Comparison of ENCODE assay signal across 2 cellular contexts in the genomic region with DNA sequence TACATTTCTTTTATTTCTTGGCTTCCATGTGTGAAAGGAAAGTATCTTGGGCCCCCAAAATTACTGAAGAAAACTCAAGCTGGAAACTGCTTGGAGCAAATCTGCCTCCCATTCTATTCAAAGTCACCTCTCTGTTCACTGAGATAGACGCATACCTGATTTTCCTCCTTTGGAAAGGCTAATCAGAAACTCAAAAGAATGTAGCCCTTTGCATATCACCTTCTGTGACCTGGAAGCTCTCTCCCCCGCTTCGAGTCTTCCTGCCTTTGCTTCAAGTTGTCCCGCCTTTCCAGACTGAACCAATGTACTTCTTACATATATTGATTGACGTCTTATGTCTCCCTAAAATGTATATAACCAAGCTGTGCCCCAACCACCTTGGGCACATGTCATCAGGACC.
TF ChIP-seq lines count a peak whose summit lies in the region.

No MANE protein-coding gene starts in this region.

TF ChIP-seq in GM23338, 12 proteins besides CTCF, POLR2A, EP300 and RAD21 (continues in another document):
- TF ChIP-seq POLR2AphosphoS5 (IDR thresholded peaks at IDR 0.05; ENCODE audit: low read depth) (no peak), ZNF114 (CRISPR knock-in tag; IDR thresholded peaks at IDR 0.05) (no peak), EZH2phosphoT487 (IDR thresholded peaks at IDR 0.05; ENCODE audit: unreplicated experiment) (no peak), JUNB (IDR thresholded peaks at IDR 0.05; ENCODE audit: unreplicated experiment) (no peak), ZNF331 (CRISPR knock-in tag; IDR thresholded peaks at IDR 0.05; ENCODE audit: low read depth) (no peak), CREB1 (CRISPR knock-in tag; IDR thresholded peaks at IDR 0.05; ENCODE audit: low read depth) (no peak), EZH2 (IDR thresholded peaks at IDR 0.05; ENCODE audit: low read depth, unreplicated experiment) (no peak), STAT1 (IDR thresholded peaks at IDR 0.05; ENCODE audit: unreplicated experiment) (no peak), NANOG (IDR thresholded peaks at IDR 0.05; ENCODE audit: borderline replicate concordance) (no peak)
- TF ChIP-seq, protein P1, sequence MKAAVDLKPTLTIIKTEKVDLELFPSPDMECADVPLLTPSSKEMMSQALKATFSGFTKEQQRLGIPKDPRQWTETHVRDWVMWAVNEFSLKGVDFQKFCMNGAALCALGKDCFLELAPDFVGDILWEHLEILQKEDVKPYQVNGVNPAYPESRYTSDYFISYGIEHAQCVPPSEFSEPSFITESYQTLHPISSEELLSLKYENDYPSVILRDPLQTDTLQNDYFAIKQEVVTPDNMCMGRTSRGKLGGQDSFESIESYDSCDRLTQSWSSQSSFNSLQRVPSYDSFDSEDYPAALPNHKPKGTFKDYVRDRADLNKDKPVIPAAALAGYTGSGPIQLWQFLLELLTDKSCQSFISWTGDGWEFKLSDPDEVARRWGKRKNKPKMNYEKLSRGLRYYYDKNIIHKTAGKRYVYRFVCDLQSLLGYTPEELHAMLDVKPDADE (IDR thresholded peaks at IDR 0.05): no peak
- TF ChIP-seq, protein P2, sequence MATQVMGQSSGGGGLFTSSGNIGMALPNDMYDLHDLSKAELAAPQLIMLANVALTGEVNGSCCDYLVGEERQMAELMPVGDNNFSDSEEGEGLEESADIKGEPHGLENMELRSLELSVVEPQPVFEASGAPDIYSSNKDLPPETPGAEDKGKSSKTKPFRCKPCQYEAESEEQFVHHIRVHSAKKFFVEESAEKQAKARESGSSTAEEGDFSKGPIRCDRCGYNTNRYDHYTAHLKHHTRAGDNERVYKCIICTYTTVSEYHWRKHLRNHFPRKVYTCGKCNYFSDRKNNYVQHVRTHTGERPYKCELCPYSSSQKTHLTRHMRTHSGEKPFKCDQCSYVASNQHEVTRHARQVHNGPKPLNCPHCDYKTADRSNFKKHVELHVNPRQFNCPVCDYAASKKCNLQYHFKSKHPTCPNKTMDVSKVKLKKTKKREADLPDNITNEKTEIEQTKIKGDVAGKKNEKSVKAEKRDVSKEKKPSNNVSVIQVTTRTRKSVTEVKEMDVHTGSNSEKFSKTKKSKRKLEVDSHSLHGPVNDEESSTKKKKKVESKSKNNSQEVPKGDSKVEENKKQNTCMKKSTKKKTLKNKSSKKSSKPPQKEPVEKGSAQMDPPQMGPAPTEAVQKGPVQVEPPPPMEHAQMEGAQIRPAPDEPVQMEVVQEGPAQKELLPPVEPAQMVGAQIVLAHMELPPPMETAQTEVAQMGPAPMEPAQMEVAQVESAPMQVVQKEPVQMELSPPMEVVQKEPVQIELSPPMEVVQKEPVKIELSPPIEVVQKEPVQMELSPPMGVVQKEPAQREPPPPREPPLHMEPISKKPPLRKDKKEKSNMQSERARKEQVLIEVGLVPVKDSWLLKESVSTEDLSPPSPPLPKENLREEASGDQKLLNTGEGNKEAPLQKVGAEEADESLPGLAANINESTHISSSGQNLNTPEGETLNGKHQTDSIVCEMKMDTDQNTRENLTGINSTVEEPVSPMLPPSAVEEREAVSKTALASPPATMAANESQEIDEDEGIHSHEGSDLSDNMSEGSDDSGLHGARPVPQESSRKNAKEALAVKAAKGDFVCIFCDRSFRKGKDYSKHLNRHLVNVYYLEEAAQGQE (IDR thresholded peaks at IDR 0.05; ENCODE audit: unreplicated experiment): no peak

TF ChIP-seq in H1, 55 proteins besides CTCF, POLR2A, EP300 and RAD21:
- no peak for TF ChIP-seq SP1 (IDR thresholded peaks at IDR 0.05; ENCODE audit: low read depth, low read length)
- TF ChIP-seq JUND (IDR thresholded peaks at IDR 0.05; ENCODE audit: low read length): no peak
- TF ChIP-seq TEAD4 (IDR thresholded peaks at IDR 0.05; ENCODE audit: low read depth, low read length): 0 out of 2 replicates have a peak, but pooled peaks have one; percentile 25
- no peak for TF ChIP-seq EZH2 (IDR thresholded peaks at IDR 0.05; ENCODE audit: low read depth, low read length, severe bottlenecking)
- TF ChIP-seq, protein P3, sequence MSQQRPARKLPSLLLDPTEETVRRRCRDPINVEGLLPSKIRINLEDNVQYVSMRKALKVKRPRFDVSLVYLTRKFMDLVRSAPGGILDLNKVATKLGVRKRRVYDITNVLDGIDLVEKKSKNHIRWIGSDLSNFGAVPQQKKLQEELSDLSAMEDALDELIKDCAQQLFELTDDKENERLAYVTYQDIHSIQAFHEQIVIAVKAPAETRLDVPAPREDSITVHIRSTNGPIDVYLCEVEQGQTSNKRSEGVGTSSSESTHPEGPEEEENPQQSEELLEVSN (IDR thresholded peaks at IDR 0.05): peak; percentile 42; the same call in 1 of the 2 replicates
- no peak for TF ChIP-seq POU5F1 (IDR thresholded peaks at IDR 0.05; ENCODE audit: low read depth, low read length)
